Comparison of ENCODE assay signal across 18 cellular contexts in the genomic region with DNA sequence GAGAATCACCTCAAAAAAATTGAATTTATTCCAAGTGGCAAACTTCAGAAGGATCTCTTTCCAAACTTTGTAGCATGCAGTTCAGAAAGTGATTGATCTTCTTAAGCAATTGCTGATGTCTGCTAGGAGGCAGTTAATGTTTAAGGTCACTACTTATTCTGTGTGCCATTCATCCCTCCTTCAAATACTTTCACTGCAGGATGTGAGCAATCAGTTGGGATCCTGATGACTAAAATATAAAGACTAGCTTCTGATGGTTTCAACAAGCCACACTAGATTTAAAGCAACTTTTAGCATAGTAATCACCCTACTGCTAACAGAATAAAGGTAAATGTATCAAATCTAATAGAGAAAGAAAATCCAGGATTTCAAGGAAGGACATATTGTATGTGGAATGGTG.
"Had no signal": no experiment of that assay in that cellular context is flagged by ENCODE, and none has a peak within 500 bp of the region (broad histone marks: within the 10 kb centered on the region; RNA-seq: fewer than 3 reads in every experiment).

No MANE protein-coding gene starts in this region.

- ATAC-seq: activated CD8-positive, alpha-beta T cell treated with anti-CD3 and anti-CD28 coated beads for 36 hours; activated T-cell treated with anti-CD3 and anti-CD28 coated beads, Interleukin-2, amount 50 U/mL, for 4 hours; effector memory CD8-positive, alpha-beta T cell; left lobe of liver; psoas muscle; right lobe of liver; stimulated activated naive CD8-positive, alpha-beta T cell treated with anti-CD3 and anti-CD28 coated beads, Interleukin-15, Interleukin-2, amounts not matched to agents 100 U/mL and 50 U/mL, for 24 hours had no signal

- FAIRE-seq: TTC549 had no signal

- H3K27ac Mint-ChIP-seq: activated B cell treated with CpG ODN at 0.5 μM for 24 hours; activated CD8-positive, alpha-beta T cell treated with anti-CD3 and anti-CD28 coated beads for 36 hours; effector memory CD8-positive, alpha-beta T cell had no signal

- H3K27me3 ChIP-seq: hepatocyte, right lobe of liver, transverse colon had no signal

- H3K36me3 ChIP-seq: right lobe of liver, transverse colon had no signal

- H3K27ac ChIP-seq: hepatocyte, psoas muscle, right lobe of liver, transverse colon had no signal

- H3K27me3 Mint-ChIP-seq: activated B cell treated with CpG ODN at 0.5 μM for 24 hours; activated CD8-positive, alpha-beta T cell treated with anti-CD3 and anti-CD28 coated beads for 36 hours; effector memory CD8-positive, alpha-beta T cell had no signal

- H3K4me3 Mint-ChIP-seq: activated B cell treated with CpG ODN at 0.5 μM for 24 hours; activated CD8-positive, alpha-beta T cell treated with anti-CD3 and anti-CD28 coated beads for 36 hours; activated T-cell treated with anti-CD3 and anti-CD28 coated beads, Interleukin-2, amount 50 U/mL, for 4 hours; effector memory CD8-positive, alpha-beta T cell had no signal

- DNase-seq: activated B cell treated with CpG ODN at 0.5 μM for 24 hours; activated CD4-positive, alpha-beta T cell treated with anti-CD3 and anti-CD28 coated beads for 48 hours; activated CD8-positive, alpha-beta T cell treated with anti-CD3 and anti-CD28 coated beads for 36 hours; activated effector memory CD4-positive, alpha-beta T cell treated with Interleukin-2 at 50 U/mL for 16 hours; activated naive CD4-positive, alpha-beta T cell treated with anti-CD3 and anti-CD28 coated beads, Interleukin-2, amount 50 U/mL, for 16 hours; activated T-cell treated with anti-CD3 and anti-CD28 coated beads, Interleukin-2, amount 50 U/mL, for 4 hours; central memory CD4-positive, alpha-beta T cell; effector memory CD8-positive, alpha-beta T cell; islet precursor cell; mesendoderm; psoas muscle; right lobe of liver; stimulated activated naive CD8-positive, alpha-beta T cell treated with anti-CD3 and anti-CD28 coated beads, Interleukin-15, Interleukin-2, amounts not matched to agents 100 U/mL and 50 U/mL, for 24 hours; T-helper 2 cell; transverse colon had no signal

- H3K4me1 ChIP-seq: psoas muscle, right lobe of liver, transverse colon had no signal

- H3K79me2 ChIP-seq: hepatocyte had no signal

- H3K4me2 ChIP-seq: hepatocyte had no signal

- H3K4me1 Mint-ChIP-seq: activated B cell treated with CpG ODN at 0.5 μM for 24 hours had no signal

- H3K4me3 ChIP-seq: hepatocyte, psoas muscle, right lobe of liver, transverse colon had no signal

- H3K9me3 ChIP-seq: psoas muscle, right lobe of liver, transverse colon had no signal

- H2AFZ ChIP-seq: hepatocyte had no signal
